Comparison of ENCODE assay signal across 15 cellular contexts in genomic region chr4:173057442-173057841, GRCh38.
DNase-seq lines count a peak whose midpoint lies in the region; ATAC-seq and TF ChIP-seq lines count a peak whose summit lies in the region.
"Had no signal": no experiment of that assay in that cellular context is flagged by ENCODE, and none has a peak within 500 bp of the region (broad histone marks: within the 10 kb centered on the region; RNA-seq: fewer than 3 reads in every experiment).

No MANE protein-coding gene starts in this region.

- H3K9ac ChIP-seq in SK-N-SH (no peak overlapping the region), smooth muscle cell (ENCODE audit: low read depth) (peak overlapping the region; percentile 65)

- no peak for TF ChIP-seq EP300 in SK-N-SH (IDR thresholded peaks at IDR 0.05; ENCODE audit: borderline replicate concordance in 1 of 2, low read depth in 1 of 2, low read length in 1 of 2)

- CTCF ChIA-PET in SK-N-SH (lab: Yijun Ruan, JAX), result interaction anchor here (0.8 to 1.8 kb wide), 4 partner anchors 23 to 244 kb away, joined by 3 to 4 read pairs (median 4); no protein-coding TSS in a partner anchor

- no peak for DNase-seq in SK-N-SH
- DNase-seq in NCI-H69 (lab: John Stamatoyannopoulos, UW), result peak; percentile 83
- no peak for DNase-seq in smooth muscle cell (lab: John Stamatoyannopoulos, UW; ENCODE audit: unreplicated experiment)
- DNase-seq in upper lobe of right lung, result no peak
- DNase-seq: activated CD8-positive, alpha-beta T cell treated with anti-CD3 and anti-CD28 coated beads, Interleukin-2, amount 10 ng/mL, durations not matched to agents 7 days and 5 days; activated naive CD4-positive, alpha-beta T cell; DMS79; mammary epithelial cell; NCI-H1694 treated with DMSO at 0.1 percent for 48 hours; occipital lobe; upper lobe of left lung had no signal

- H3K9me2 ChIP-seq in SK-N-SH, result no peaks in the 10 kb centered on the region

- H4K20me1 ChIP-seq in SK-N-SH (ENCODE audit: insufficient read depth) (no peaks in the 10 kb centered on the region), smooth muscle cell (ENCODE audit: low read depth) (no peaks in the 10 kb centered on the region)

- H3K79me2 ChIP-seq in SK-N-SH (ENCODE audit: insufficient read depth), result no peaks in the 10 kb centered on the region
- no peaks in the 10 kb centered on the region for H3K79me2 ChIP-seq in smooth muscle cell (ENCODE audit: low read depth)

- H2AFZ ChIP-seq in SK-N-SH (ENCODE audit: low read depth) (peak overlapping the region; percentile 30; the same call in 1 of the 2 replicates), smooth muscle cell (ENCODE audit: low read depth) (peak overlapping the region; percentile 29)

- intact Hi-C loops in upper lobe of right lung (cut with DNase I), result no loop called here

- H3K4me3 ChIP-seq in SK-N-SH (ENCODE audit: low read depth in 2 of 2, low read length in 1 of 2) (no peak overlapping the region), smooth muscle cell (no peak overlapping the region), upper lobe of right lung (no peak overlapping the region)
- H3K4me3 ChIP-seq: upper lobe of left lung had no signal

- 37% methylated on average over 3 of the region's 3 CpGs for WGBS in SK-N-SH (ENCODE audit: low lambda C conversion rate)
- 38% methylated on average over 3 of the region's 3 CpGs for WGBS in smooth muscle cell (ENCODE audit: low lambda C conversion rate)

- no peaks in the 10 kb centered on the region for H3K4me1 ChIP-seq in SK-N-SH (ENCODE audit: control insufficient read depth in 1 of 2, insufficient read depth in 2 of 2, low read depth in 1 of 2, low read length in 1 of 2)
- H3K4me1 ChIP-seq in smooth muscle cell (ENCODE audit: low read depth), result peaks cover 20% of the 10 kb centered on the region
- H3K4me1 ChIP-seq in upper lobe of right lung, result no peaks in the 10 kb centered on the region
- H3K4me1 ChIP-seq: upper lobe of left lung had no signal

- TF ChIP-seq RAD21 in SK-N-SH (IDR thresholded peaks at IDR 0.05; ENCODE audit: low read length), result no peak

- POLR2A ChIA-PET in SK-N-SH (lab: Yijun Ruan, JAX), result no interaction called here

- ATAC-seq in SK-N-SH treated with all-trans-retinoic acid at 6 μM for 48 hours (no peak), esophagus mucosa (peak; percentile 28), HG02798 (IDR thresholded peaks at IDR 0.05; ENCODE audit: poor library complexity, unreplicated experiment) (no peak), GM18519 (IDR thresholded peaks at IDR 0.05; ENCODE audit: low FRiP score, unreplicated experiment) (no peak), upper lobe of right lung (no peak)
- ATAC-seq: activated CD8-positive, alpha-beta T cell treated with anti-CD3 and anti-CD28 coated beads, Interleukin-2, amount 10 ng/mL, durations not matched to agents 7 days and 5 days had no signal

- H3K27ac ChIP-seq in SK-N-SH (ENCODE audit: low read depth in 2 of 2, low read length in 1 of 2), result no peak overlapping the region
- H3K27ac ChIP-seq in smooth muscle cell (ENCODE audit: low read depth), result peak overlapping the region; percentile 77
- no peak overlapping the region for H3K27ac ChIP-seq in upper lobe of right lung
- H3K27ac ChIP-seq: upper lobe of left lung had no signal

- no peaks in the 10 kb centered on the region for H3K27me3 ChIP-seq in SK-N-SH (ENCODE audit: insufficient read depth)
- no peaks in the 10 kb centered on the region for H3K27me3 ChIP-seq in smooth muscle cell (ENCODE audit: low read depth)
- H3K27me3 ChIP-seq in upper lobe of right lung, result no peaks in the 10 kb centered on the region
- H3K27me3 ChIP-seq: upper lobe of left lung had no signal

- H3K4me2 ChIP-seq in SK-N-SH (no peak overlapping the region), smooth muscle cell (peak overlapping the region; percentile 19)

- no peak for TF ChIP-seq CTCF in SK-N-SH (IDR thresholded peaks at IDR 0.05)
- no peak for TF ChIP-seq CTCF in smooth muscle cell (IDR thresholded peaks at IDR 0.05; ENCODE audit: borderline replicate concordance, insufficient read depth, poor library complexity, severe bottlenecking)
- no peak for TF ChIP-seq CTCF in upper lobe of right lung (IDR thresholded peaks at IDR 0.05)

- H3K36me3 ChIP-seq in SK-N-SH (replicated peaks in 1 of 2; ENCODE audit: control insufficient read depth in 1 of 2, insufficient read depth in 2 of 2, low read length in 1 of 2) (no peaks in the 10 kb centered on the region), smooth muscle cell (ENCODE audit: low read depth) (no peaks in the 10 kb centered on the region), upper lobe of right lung (no peaks in the 10 kb centered on the region)
- H3K36me3 ChIP-seq: upper lobe of left lung had no signal

- H3F3A ChIP-seq in SK-N-SH (replicated peaks; ENCODE audit: insufficient read depth), result no peaks in the 10 kb centered on the region
- no peaks in the 10 kb centered on the region for H3F3A ChIP-seq in smooth muscle cell (ENCODE audit: low read depth)

- H3K9me3 ChIP-seq in SK-N-SH, result no peaks in the 10 kb centered on the region
- no peaks in the 10 kb centered on the region for H3K9me3 ChIP-seq in smooth muscle cell (replicated peaks; ENCODE audit: low read depth)
- no peaks in the 10 kb centered on the region for H3K9me3 ChIP-seq in upper lobe of right lung
- H3K9me3 ChIP-seq: upper lobe of left lung had no signal

TF ChIP-seq in SK-N-SH, 30 proteins besides CTCF, POLR2A, EP300 and RAD21:
- TF ChIP-seq YY1 (IDR thresholded peaks at IDR 0.05; ENCODE audit: low read depth), result no peak
- no peak for TF ChIP-seq ZBTB33 (IDR thresholded peaks at IDR 0.05; ENCODE audit: borderline replicate concordance, low read depth)
- no peak for TF ChIP-seq JUND (IDR thresholded peaks at IDR 0.05)
- TF ChIP-seq GATA2 (CRISPR knock-in tag; IDR thresholded peaks at IDR 0.05), result no peak
- no peak for TF ChIP-seq FOXM1 (IDR thresholded peaks at IDR 0.05; ENCODE audit: low read depth)
- TF ChIP-seq MAX (IDR thresholded peaks at IDR 0.05; ENCODE audit: low read depth), result no peak
- TF ChIP-seq NFIC (IDR thresholded peaks at IDR 0.05; ENCODE audit: borderline replicate concordance), result no peak

TF ChIP-seq in SK-N-SH treated with all-trans-retinoic acid at 6 μM for 48 hours, 23 proteins besides CTCF, POLR2A, EP300 and RAD21:
- TF ChIP-seq ESRRG (CRISPR knock-in tag; IDR thresholded peaks at IDR 0.05) (no peak), CSDC2 (CRISPR knock-in tag; IDR thresholded peaks at IDR 0.05) (no peak), GLIS3 (CRISPR knock-in tag; IDR thresholded peaks at IDR 0.05) (no peak), TOX (CRISPR knock-in tag; IDR thresholded peaks at IDR 0.05; ENCODE audit: borderline replicate concordance) (no peak), OSR1 (CRISPR knock-in tag; IDR thresholded peaks at IDR 0.05) (no peak), SNAI2 (CRISPR knock-in tag; IDR thresholded peaks at IDR 0.05) (no peak), PATZ1 (CRISPR knock-in tag; IDR thresholded peaks at IDR 0.05; ENCODE audit: borderline replicate concordance) (no peak)
